ENCODE assay signal across 2 cellular contexts in the genomic region with DNA sequence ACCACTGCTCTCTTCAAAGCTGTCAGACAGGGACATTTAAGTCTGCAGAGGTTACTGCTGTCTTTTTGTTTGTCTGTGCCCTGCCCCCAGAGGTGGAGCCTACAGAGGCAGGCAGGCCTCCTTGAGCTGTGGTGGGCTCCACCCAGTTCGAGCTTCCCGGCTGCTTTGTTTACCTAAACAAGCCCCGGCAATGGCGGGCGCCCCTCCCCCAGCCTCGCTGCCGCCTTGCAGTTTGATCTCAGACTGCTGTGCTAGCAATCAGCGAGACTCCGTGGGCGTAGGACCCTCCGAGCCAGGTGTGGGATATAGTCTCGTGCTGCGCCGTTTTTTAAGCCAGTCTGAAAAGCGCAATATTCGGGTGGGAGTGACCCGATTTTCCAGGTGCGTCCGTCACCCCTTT. TPM values are rescaled to one million over a fixed set of nuclear protein-coding genes. Genes with fewer than 3 reads are reported as not detected.
"Had no signal": no experiment of that assay in that cellular context is flagged by ENCODE, and none has a peak within 500 bp of the region (broad histone marks: within the 10 kb centered on the region; RNA-seq: fewer than 3 reads in every experiment).

No MANE protein-coding gene starts in this region.

RNA-seq across cellular contexts. Expression of a gene that starts 17.3 kb away (rescaled TPM):
- total RNA-seq: HT-29, IMR-90 had no signal
- polyA plus RNA-seq: IMR-90 had no signal
